1 cellular context compared by ENCODE assay signal in genomic region chr15:84534561-84535235, GRCh38.
TF ChIP-seq lines count a peak whose summit lies in the region.
"Not testable (repeated sequence)": the region's sequence is repeated elsewhere in the genome, so short reads cannot be mapped to it uniquely, and the experiment has no call there.

No MANE protein-coding gene starts in this region.

TF ChIP-seq in K562, 482 proteins besides CTCF, POLR2A, EP300 and RAD21 (continues in another document):
- TF ChIP-seq FOXM1 (IDR thresholded peaks at IDR 0.05; ENCODE audit: low read depth) = peak; percentile 43; the same call in 1 of the 2 replicates
- TF ChIP-seq FOXM1 (CRISPR knock-in tag; IDR thresholded peaks at IDR 0.05; ENCODE audit: low read depth); JUND (tag; IDR thresholded peaks at IDR 0.05; ENCODE audit: borderline replicate concordance, low read depth, low read length); MYNN (CRISPR knock-in tag; IDR thresholded peaks at IDR 0.05): not testable (repeated sequence)
- peak; percentile 85 for TF ChIP-seq SMARCA4 (IDR thresholded peaks at IDR 0.05)
- TF ChIP-seq CREM (IDR thresholded peaks at IDR 0.05; ENCODE audit: low read depth) = 0 out of 2 replicates have a peak, but pooled peaks have one; percentile 20
- TF ChIP-seq FOXK2 (conservative IDR thresholded peaks at IDR 0.05 in 1 of 2, IDR thresholded peaks at IDR 0.05 in 1 of 2; ENCODE audit: low read depth in 2 of 2) = peak; percentile 68 to 80; a peak in 2 of 4 replicates
- TF ChIP-seq MTA1 (IDR thresholded peaks at IDR 0.05; ENCODE audit: borderline replicate concordance) = peak; percentile 39; the same call in 1 of the 2 replicates
- peak in 1 of 2 experiments; percentile 98; a peak in 2 of 4 replicates for TF ChIP-seq MLLT1 (IDR thresholded peaks at IDR 0.05)
- TF ChIP-seq RCOR1 (IDR thresholded peaks at IDR 0.05; ENCODE audit: borderline replicate concordance in 1 of 2, low read depth in 2 of 2, low read length in 2 of 2) = 0 out of 4 replicates have a peak, but pooled peaks of 1 of the 2 experiments have one; percentile 31
- TF ChIP-seq LEF1 (IDR thresholded peaks at IDR 0.05) = peak; percentile 83
- peak; percentile 46; the same call in 1 of the 2 replicates for TF ChIP-seq MEF2A (IDR thresholded peaks at IDR 0.05; ENCODE audit: control insufficient read depth, low read depth, low read length)
- TF ChIP-seq C11orf30 (IDR thresholded peaks at IDR 0.05; ENCODE audit: low read depth) = peak; percentile 67
- peak; percentile 97 for TF ChIP-seq SOX6 (IDR thresholded peaks at IDR 0.05)
- TF ChIP-seq L3MBTL2 (IDR thresholded peaks at IDR 0.05) = peak; percentile 78
- TF ChIP-seq EP400 (IDR thresholded peaks at IDR 0.05) = peak; percentile 44
- TF ChIP-seq GATAD2A (IDR thresholded peaks at IDR 0.05) = peak; percentile 76
- TF ChIP-seq DPF2 (IDR thresholded peaks at IDR 0.05) = peak; percentile 76
- peak; percentile 88; the same call in 1 of the 2 replicates for TF ChIP-seq ESRRA (IDR thresholded peaks at IDR 0.05; ENCODE audit: borderline replicate concordance, low read depth)
- peak; percentile 23; the same call in 1 of the 2 replicates for TF ChIP-seq JUND (IDR thresholded peaks at IDR 0.05; ENCODE audit: borderline replicate concordance, low read depth, low read length)
- TF ChIP-seq ZFX (CRISPR knock-in tag; IDR thresholded peaks at IDR 0.05) = peak; percentile 72
- peak; percentile 39; the same call in 1 of the 2 replicates for TF ChIP-seq EHMT2 (IDR thresholded peaks at IDR 0.05)
- peak; percentile 29; the same call in 1 of the 2 replicates for TF ChIP-seq MTA2 (IDR thresholded peaks at IDR 0.05; ENCODE audit: low read depth)
- peak in 1 of 2 experiments; percentile 53; a peak in 1 of 4 replicates for TF ChIP-seq ZNF318 (IDR thresholded peaks at IDR 0.05; ENCODE audit: borderline replicate concordance in 1 of 2, low read depth in 1 of 2)
- TF ChIP-seq NBN (IDR thresholded peaks at IDR 0.05; ENCODE audit: low read depth) = peak; percentile 60; the same call in 1 of the 2 replicates
- TF ChIP-seq ZEB2 (IDR thresholded peaks at IDR 0.05) = peak; percentile 69; the same call in 1 of the 2 replicates
- 0 out of 2 replicates have a peak, but pooled peaks have one; percentile 54 for TF ChIP-seq ELF4 (CRISPR knock-in tag; IDR thresholded peaks at IDR 0.05)
- TF ChIP-seq SMARCE1 (IDR thresholded peaks at IDR 0.05) = peak; percentile 79; the same call in 1 of the 2 replicates
- TF ChIP-seq TBL1XR1 (IDR thresholded peaks at IDR 0.05; ENCODE audit: low read length in 2 of 2) = peak in 1 of 2 experiments; percentile 46; a peak in 1 of 4 replicates
- peak; percentile 93 for TF ChIP-seq SMAD4 (CRISPR knock-in tag; conservative IDR thresholded peaks at IDR 0.05)
- TF ChIP-seq MAFG (tag; conservative IDR thresholded peaks at IDR 0.05) = peak; percentile 70
- TF ChIP-seq HDAC3 (IDR thresholded peaks at IDR 0.05; ENCODE audit: borderline replicate concordance, partially characterized antibody) = peak; percentile 86
- TF ChIP-seq HDAC2 (IDR thresholded peaks at IDR 0.05) = peak; percentile 56; the same call in 1 of the 2 replicates
- peak; percentile 76 for TF ChIP-seq ARID1B (IDR thresholded peaks at IDR 0.05)
- peak; percentile 46; the same call in 1 of the 2 replicates for TF ChIP-seq NCOA1 (IDR thresholded peaks at IDR 0.05; ENCODE audit: low read depth)
- TF ChIP-seq NCOR1 (IDR thresholded peaks at IDR 0.05) = peak; percentile 83
- TF ChIP-seq MYNN (IDR thresholded peaks at IDR 0.05) = peak; percentile 76
- TF ChIP-seq MGA (IDR thresholded peaks at IDR 0.05) = peak; percentile 48
- TF ChIP-seq NRF1 (conservative IDR thresholded peaks at IDR 0.05 in 1 of 2, IDR thresholded peaks at IDR 0.05 in 1 of 2) = 0 out of 4 replicates have a peak, but pooled peaks of 1 of the 2 experiments have one; percentile 19
- TF ChIP-seq MEF2D (tag; conservative IDR thresholded peaks at IDR 0.05; ENCODE audit: low read depth) = peak; percentile 97
- peak in 1 of 2 experiments; percentile 48; a peak in 1 of 4 replicates for TF ChIP-seq MNT (conservative IDR thresholded peaks at IDR 0.05)
